Comparison of ENCODE assay signal across 12 cellular contexts in the genomic region with DNA sequence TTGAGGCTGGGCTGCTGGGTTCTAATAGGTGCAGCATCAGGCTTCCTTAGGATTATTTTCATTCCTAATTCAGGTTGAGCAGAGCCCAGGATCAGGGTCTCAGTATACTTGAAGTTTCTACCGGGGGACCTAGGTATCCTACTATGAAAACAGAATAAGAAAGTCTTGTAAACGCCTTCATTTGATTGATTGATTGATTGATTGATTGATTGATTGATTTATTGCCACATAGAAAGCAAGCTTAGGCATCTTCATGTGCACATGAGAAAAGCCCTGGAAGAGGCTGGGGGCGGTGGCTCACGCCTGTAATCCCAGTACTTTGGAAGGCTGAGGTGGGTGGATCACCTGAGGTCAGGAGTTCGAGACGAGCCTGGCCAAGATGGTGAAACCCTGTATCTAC.
DNase-seq lines count a peak whose midpoint lies in the region; ATAC-seq and TF ChIP-seq lines count a peak whose summit lies in the region.
"Had no signal": no experiment of that assay in that cellular context is flagged by ENCODE, and none has a peak within 500 bp of the region (broad histone marks: within the 10 kb centered on the region; RNA-seq: fewer than 3 reads in every experiment).

No MANE protein-coding gene starts in this region.

- no peaks in the 10 kb centered on the region for H3K9me2 ChIP-seq in PC-9 (ENCODE audit: insufficient read depth)

- H3K4me3 ChIP-seq in PC-9 (no peak overlapping the region; the same call in 1 of the 2 replicates), endodermal cell (ENCODE audit: low read length) (no peak overlapping the region), prostate gland (no peak overlapping the region)

- POLR2A ChIA-PET in PC-9 (lab: Charles Lee; ENCODE audit: unreplicated experiment): interaction anchor here (1.4 kb wide), 1 partner anchor 17 kb away, joined by 7 read pairs; no protein-coding TSS in a partner anchor

- DNase-seq in Calu3 (no peak), PC-9 (no peak), endodermal cell (no peak), prostate gland (ENCODE audit: low spot score) (no peak), NCI-H510A (lab: John Stamatoyannopoulos, UW) (no peak), NCI-H526 (lab: John Stamatoyannopoulos, UW) (no peak)
- DNase-seq: H7; NCI-H1930; stimulated activated CD4-positive, alpha-beta T cell treated with anti-CD3 and anti-CD28 coated beads, Interleukin-1b, Interleukin-23, amount 100 ng/mL, for 48 hours had no signal

- peak overlapping the region; percentile 11 for H3K9ac ChIP-seq in endodermal cell (ENCODE audit: extremely low read depth, low read length, poor library complexity, severe bottlenecking)

- no peak for TF ChIP-seq POLR2A in prostate gland (IDR thresholded peaks at IDR 0.05)

- TF ChIP-seq CTCF in Calu3 (IDR thresholded peaks at IDR 0.05; ENCODE audit: unreplicated experiment) (no peak), PC-9 (conservative IDR thresholded peaks at IDR 0.05) (no peak), endodermal cell (conservative IDR thresholded peaks at IDR 0.05) (no peak), prostate gland (IDR thresholded peaks at IDR 0.05) (no peak)

- H3K27me3 ChIP-seq in PC-9 (ENCODE audit: insufficient read depth, low read depth) (no peaks in the 10 kb centered on the region), endodermal cell (ENCODE audit: control insufficient read depth, insufficient read depth, low read length, poor library complexity, severe bottlenecking) (no peaks in the 10 kb centered on the region), prostate gland (replicated peaks; ENCODE audit: insufficient read depth) (no peaks in the 10 kb centered on the region)

- H3K9me3 ChIP-seq in PC-9 (ENCODE audit: insufficient read depth, low read depth): no peaks in the 10 kb centered on the region
- H3K9me3 ChIP-seq in endodermal cell (ENCODE audit: control insufficient read depth, low read length): no peaks in the 10 kb centered on the region
- no peaks in the 10 kb centered on the region for H3K9me3 ChIP-seq in prostate gland

- no peak for ATAC-seq in HG02763 (IDR thresholded peaks at IDR 0.05; ENCODE audit: unreplicated experiment)
- no peak for ATAC-seq in GM19395 (IDR thresholded peaks at IDR 0.05; ENCODE audit: unreplicated experiment)

- CTCF ChIA-PET in Calu3 (lab: Charles Lee) (interaction anchor here (1.9 to 3.8 kb wide), 4 partner anchors 12 to 17 kb away, joined by 7 to 41 read pairs (median 12); no protein-coding TSS in a partner anchor), PC-9 (lab: Charles Lee) (interaction anchor here (1.5 to 2.2 kb wide), 3 partner anchors 16 to 201 kb away, joined by 3 to 12 read pairs (median 8); no protein-coding TSS in a partner anchor)

- H3K4me2 ChIP-seq in PC-9: peak overlapping the region; percentile 69

- H2AFZ ChIP-seq in PC-9: no peak overlapping the region

- BruUV-seq in Calu3 (replicated peaks; lab: Mats Ljungman, UMichigan) (no TSS peak), PC-9 (replicated peaks; lab: Mats Ljungman, UMichigan) (no TSS peak)

- peak overlapping the region; percentile 51 for H3K4me3 Mint-ChIP-seq in Calu3 (ENCODE audit: low read depth, unreplicated experiment)
- no peak overlapping the region for H3K4me3 Mint-ChIP-seq in endodermal cell

- peak overlapping the region; percentile 94 for H3K27ac Mint-ChIP-seq in Calu3 (ENCODE audit: unreplicated experiment)
- peak overlapping the region; percentile 88 for H3K27ac Mint-ChIP-seq in endodermal cell

- no peaks in the 10 kb centered on the region for H3K27me3 Mint-ChIP-seq in Calu3 (ENCODE audit: unreplicated experiment)
- H3K27me3 Mint-ChIP-seq in endodermal cell (ENCODE audit: insufficient read depth): no peaks in the 10 kb centered on the region
- H3K27me3 Mint-ChIP-seq: IgD-negative memory B cell had no signal

- H3K36me3 Mint-ChIP-seq in Calu3 (ENCODE audit: insufficient read depth, unreplicated experiment) (peaks cover 45% of the 10 kb centered on the region), endodermal cell (ENCODE audit: low read depth) (peaks cover 10% of the 10 kb centered on the region)

- H4K20me1 ChIP-seq in PC-9 (ENCODE audit: insufficient read depth): no peaks in the 10 kb centered on the region

- H3K9me3 Mint-ChIP-seq in Calu3 (ENCODE audit: low read depth, unreplicated experiment) (no peaks in the 10 kb centered on the region), endodermal cell (no peaks in the 10 kb centered on the region)
- H3K9me3 Mint-ChIP-seq: IgD-negative memory B cell had no signal

- intact Hi-C loops in Calu3 (cut with micrococcal nuclease; ENCODE audit: unreplicated experiment): loop anchor here (10.0 kb wide), 1 partner anchor 1379 kb away; a partner anchor contains a TSS
- intact Hi-C loops in PC-9 (cut with micrococcal nuclease; ENCODE audit: unreplicated experiment): loop anchor here (2.0 to 10.0 kb wide), 2 partner anchors 201 to 439 kb away; no protein-coding TSS in a partner anchor
- intact Hi-C loops in prostate gland (cut with DNase I): no loop called here

- H3K27ac ChIP-seq in PC-9 (peak overlapping the region; percentile 93), endodermal cell (ENCODE audit: low read depth, low read length) (no peak overlapping the region), prostate gland (peak overlapping the region; percentile 49 to 50)

- H3K36me3 ChIP-seq in PC-9 (ENCODE audit: low read depth) (no peaks in the 10 kb centered on the region), endodermal cell (ENCODE audit: control insufficient read depth, insufficient read depth, low read length) (peaks cover 9% of the 10 kb centered on the region), prostate gland (no peaks in the 10 kb centered on the region)

- H3K79me2 ChIP-seq in PC-9 (ENCODE audit: low read depth): peaks cover 41% of the 10 kb centered on the region

- H3K4me1 ChIP-seq in PC-9 (replicated peaks; ENCODE audit: insufficient read depth): peaks cover 78% of the 10 kb centered on the region
- H3K4me1 ChIP-seq in endodermal cell (ENCODE audit: control insufficient read depth, insufficient read depth, low read length): peaks cover 39% of the 10 kb centered on the region
- H3K4me1 ChIP-seq in prostate gland (replicated peaks): peaks cover 12% of the 10 kb centered on the region

- peaks cover 72% of the 10 kb centered on the region for H3F3A ChIP-seq in PC-9 (ENCODE audit: insufficient read depth, low read depth)

- H3K4me1 Mint-ChIP-seq in Calu3 (ENCODE audit: low read depth, unreplicated experiment) (peaks cover 73% of the 10 kb centered on the region), endodermal cell (peaks cover 72% of the 10 kb centered on the region)

- 82 to 89% methylated on average over 1 to 6 of the region's 6 CpGs for WGBS in endodermal cell (ENCODE audit: insufficient coverage in 1 of 2, insufficient read length in 1 of 2), 2 experiments
- WGBS in prostate gland: 63% methylated on average over 6 of the region's 6 CpGs
